22 cellular contexts compared by ENCODE assay signal in genomic region chr3:138370321-138370720, GRCh38. TPM values are rescaled to one million over a fixed set of nuclear protein-coding genes. Genes with fewer than 3 reads are reported as not detected.
DNase-seq lines count a peak whose midpoint lies in the region; ATAC-seq and TF ChIP-seq lines count a peak whose summit lies in the region.
"Had no signal": no experiment of that assay in that cellular context is flagged by ENCODE, and none has a peak within 500 bp of the region (broad histone marks: within the 10 kb centered on the region; RNA-seq: fewer than 3 reads in every experiment).

No MANE protein-coding gene starts in this region.

- H3K36me3 Mint-ChIP-seq in stimulated activated naive B cell treated with anti-CD40 and anti-IgM and Interleukin-4, amounts not matched to agents 10 μg/mL and 1 μg/mL and 100 μg/mL, for 72 hours: peaks cover 2 to 4% of the 10 kb centered on the region in 2 donors
- peaks cover 9% of the 10 kb centered on the region; the same call in 1 of the 2 replicates for H3K36me3 Mint-ChIP-seq in HFFc6 (ENCODE audit: low read depth)
- H3K36me3 Mint-ChIP-seq in activated naive CD4-positive, alpha-beta T cell treated with anti-CD3 and anti-CD28 coated beads for 36 hours (ENCODE audit: low read depth): no peaks in the 10 kb centered on the region
- H3K36me3 Mint-ChIP-seq: CD8-positive, alpha-beta memory T cell had no signal

- H3K36me3 ChIP-seq in cardiac muscle cell (peaks cover 6% of the 10 kb centered on the region), KMS-11 (ENCODE audit: insufficient read depth) (no peaks in the 10 kb centered on the region)

- DNase-seq in cardiac muscle cell (ENCODE audit: low read depth in 1 of 2, low spot score in 1 of 2) (no peak), Right ventricle myocardium inferior (ENCODE audit: missing footprints) (no peak), dorsolateral prefrontal cortex (no peak), HFFc6 (no peak)
- DNase-seq in stimulated activated naive B cell treated with anti-CD40 and anti-IgM and Interleukin-4, amounts not matched to agents 10 μg/mL and 1 μg/mL and 100 μg/mL, for 72 hours: no peak
- DNase-seq in activated naive CD4-positive, alpha-beta T cell treated with anti-CD3 and anti-CD28 coated beads for 36 hours: no peak
- DNase-seq: AML-193; CD8-positive, alpha-beta memory T cell; GDM1; IMR-90; NCI-H1105 treated with DMSO at 0.1 percent for 48 hours; NCI-H2029 treated with DMSO at 0.1 percent for 48 hours; NCI-H345; NCI-H524; NCI-H82 had no signal

- H4K20me1 ChIP-seq in KMS-11 (ENCODE audit: insufficient read depth): no peaks in the 10 kb centered on the region

- H3K27ac Mint-ChIP-seq in stimulated activated naive B cell treated with anti-CD40 and anti-IgM and Interleukin-4, amounts not matched to agents 10 μg/mL and 1 μg/mL and 100 μg/mL, for 72 hours: peak overlapping the region; percentile 42
- H3K27ac Mint-ChIP-seq in HFFc6: no peak overlapping the region
- H3K27ac Mint-ChIP-seq in activated naive CD4-positive, alpha-beta T cell treated with anti-CD3 and anti-CD28 coated beads for 36 hours: no peak overlapping the region
- H3K27ac Mint-ChIP-seq: GM23338 had no signal

- H3K27ac ChIP-seq in cardiac muscle cell: peak overlapping the region; percentile 53
- H3K27ac ChIP-seq in KMS-11: no peak overlapping the region
- H3K27ac ChIP-seq in dorsolateral prefrontal cortex: peak overlapping the region in 51 of 59 donors; percentile 15 to 94 (median 78)

- intact Hi-C loops in Right ventricle myocardium inferior (cut with DNase I) (no loop called here), dorsolateral prefrontal cortex (cut with DNase I) (no loop called here)
- intact Hi-C loops in activated naive CD4-positive, alpha-beta T cell treated with anti-CD3 and anti-CD28 coated beads for 36 hours (cut with micrococcal nuclease): no loop called here

- CTCF ChIA-PET in activated naive CD4-positive, alpha-beta T cell treated with anti-CD3 and anti-CD28 coated beads for 36 hours (lab: Charles Lee): interaction anchor here (0.5 kb wide), 1 partner anchor 129 kb away, joined by 3 read pairs; no protein-coding TSS in a partner anchor

- H3K4me3 ChIP-seq in cardiac muscle cell (no peak overlapping the region), KMS-11 (IDR thresholded peaks at IDR 0.05; ENCODE audit: insufficient read depth, low read depth, low read length) (no peak overlapping the region), dorsolateral prefrontal cortex (no peak overlapping the region)
- H3K4me3 ChIP-seq: GM23338 had no signal

- H3K27me3 Mint-ChIP-seq in stimulated activated naive B cell treated with anti-CD40 and anti-IgM and Interleukin-4, amounts not matched to agents 10 μg/mL and 1 μg/mL and 100 μg/mL, for 72 hours: peaks cover 53 to 69% of the 10 kb centered on the region in 2 donors
- no peaks in the 10 kb centered on the region for H3K27me3 Mint-ChIP-seq in HFFc6 (ENCODE audit: insufficient read depth)
- H3K27me3 Mint-ChIP-seq in activated naive CD4-positive, alpha-beta T cell treated with anti-CD3 and anti-CD28 coated beads for 36 hours (ENCODE audit: low read depth): peaks cover 7% of the 10 kb centered on the region

- H3K9me3 ChIP-seq in cardiac muscle cell (ENCODE audit: low read depth): no peaks in the 10 kb centered on the region

- ATAC-seq in Right ventricle myocardium inferior (no peak), HG03108 (IDR thresholded peaks at IDR 0.05; ENCODE audit: unreplicated experiment) (no peak)
- ATAC-seq in stimulated activated naive B cell treated with anti-CD40 and anti-IgM and Interleukin-4, amounts not matched to agents 10 μg/mL and 1 μg/mL and 100 μg/mL, for 72 hours (replicated peaks): no peak
- ATAC-seq: GM23338, HCT116, Panc1 had no signal

- H3K4me2 ChIP-seq in KMS-11: peak overlapping the region; percentile 85; the same call in 1 of the 2 replicates
- H3K4me2 ChIP-seq: GM23338 had no signal

- H3K9ac ChIP-seq in KMS-11: no peak overlapping the region

- H3K4me3 Mint-ChIP-seq in stimulated activated naive B cell treated with anti-CD40 and anti-IgM and Interleukin-4, amounts not matched to agents 10 μg/mL and 1 μg/mL and 100 μg/mL, for 72 hours: no peak overlapping the region
- no peak overlapping the region for H3K4me3 Mint-ChIP-seq in HFFc6
- no peak overlapping the region for H3K4me3 Mint-ChIP-seq in activated naive CD4-positive, alpha-beta T cell treated with anti-CD3 and anti-CD28 coated beads for 36 hours
- H3K4me3 Mint-ChIP-seq: CD8-positive, alpha-beta memory T cell; GM23338 had no signal

- peaks cover 36 to 43% of the 10 kb centered on the region in 2 donors for H3K4me1 Mint-ChIP-seq in stimulated activated naive B cell treated with anti-CD40 and anti-IgM and Interleukin-4, amounts not matched to agents 10 μg/mL and 1 μg/mL and 100 μg/mL, for 72 hours
- H3K4me1 Mint-ChIP-seq in HFFc6 (ENCODE audit: low read depth): peaks cover 16% of the 10 kb centered on the region
- no peaks in the 10 kb centered on the region for H3K4me1 Mint-ChIP-seq in activated naive CD4-positive, alpha-beta T cell treated with anti-CD3 and anti-CD28 coated beads for 36 hours (ENCODE audit: low read depth)
- H3K4me1 Mint-ChIP-seq: CD8-positive, alpha-beta memory T cell had no signal

- TF ChIP-seq CTCF in cardiac muscle cell (IDR thresholded peaks at IDR 0.05; ENCODE audit: low read depth, low read length) (no peak), KMS-11 (conservative IDR thresholded peaks at IDR 0.05; ENCODE audit: low read depth, low read length) (no peak), dorsolateral prefrontal cortex (IDR thresholded peaks at IDR 0.05 in 54 of 56, conservative IDR thresholded peaks at IDR 0.05 in 2 of 56; ENCODE audit: low read depth in 1 of 56, partially characterized antibody in 56 of 56) (no peak), HFFc6 (IDR thresholded peaks at IDR 0.05) (no peak)

- H2AFZ ChIP-seq in KMS-11 (ENCODE audit: low read depth): no peak overlapping the region
- H2AFZ ChIP-seq: GM23338 had no signal

- H3K9me3 Mint-ChIP-seq in stimulated activated naive B cell treated with anti-CD40 and anti-IgM and Interleukin-4, amounts not matched to agents 10 μg/mL and 1 μg/mL and 100 μg/mL, for 72 hours: peaks cover 4 to 5% of the 10 kb centered on the region in 2 donors
- H3K9me3 Mint-ChIP-seq in HFFc6: no peaks in the 10 kb centered on the region
- no peaks in the 10 kb centered on the region for H3K9me3 Mint-ChIP-seq in activated naive CD4-positive, alpha-beta T cell treated with anti-CD3 and anti-CD28 coated beads for 36 hours
- H3K9me3 Mint-ChIP-seq: GM23338 had no signal

- H3K27me3 ChIP-seq in cardiac muscle cell (no peaks in the 10 kb centered on the region), KMS-11 (ENCODE audit: insufficient read depth, low read depth) (no peaks in the 10 kb centered on the region), dorsolateral prefrontal cortex (no peaks in the 10 kb centered on the region)

- H3K4me1 ChIP-seq in cardiac muscle cell (ENCODE audit: low read depth) (peaks cover 56% of the 10 kb centered on the region), KMS-11 (ENCODE audit: low read depth, poor library complexity, severe bottlenecking) (peaks cover 36% of the 10 kb centered on the region)

- no peaks in the 10 kb centered on the region for H3K79me2 ChIP-seq in KMS-11 (ENCODE audit: insufficient read depth, low read depth)

RNA-seq across cellular contexts. Expression of gene MRAS, which starts 21.9 kb away (rescaled TPM):
- total RNA-seq in cardiac muscle cell (68.6 and 92.6 TPM in 2 replicates), Right ventricle myocardium inferior (396 TPM), dorsolateral prefrontal cortex (100 to 1,000 TPM in 118 of 120 experiments, 10 to 100 TPM in 2; 92.4 to 559 (median 198) TPM)
- 66.5 and 105 TPM in 2 replicates for polyA plus RNA-seq in cardiac muscle cell
- 10 to 100 TPM; 62.7 to 97.4 (median 76.1) TPM for total RNA-seq in HFFc6 (2021; fragmentation: NEBNext Ultra II Directional; extraction: Animal tissue kit (Norgen Biotek cat#: 25700))
- total RNA-seq in activated naive CD4-positive, alpha-beta T cell treated with anti-CD3 and anti-CD28 coated beads for 36 hours: under 1 TPM; 0.52 to 0.62 TPM

RNA-seq across cellular contexts. Expression of gene NME9, which starts 40.7 kb away (rescaled TPM):
- total RNA-seq in cardiac muscle cell (4.8 and 5.1 TPM in 2 replicates), Right ventricle myocardium inferior (not detected), dorsolateral prefrontal cortex (10 to 100 TPM in 117 of 120 experiments, 1 to 10 TPM in 3; 7.8 to 32.2 (median 17.3) TPM)
- 2.9 and 4.9 TPM in 2 replicates for polyA plus RNA-seq in cardiac muscle cell
- total RNA-seq in HFFc6 (2021; fragmentation: NEBNext Ultra II Directional; extraction: Animal tissue kit (Norgen Biotek cat#: 25700)): not detected
- total RNA-seq in activated naive CD4-positive, alpha-beta T cell treated with anti-CD3 and anti-CD28 coated beads for 36 hours: 1 to 10 TPM; 2.0 to 2.4 TPM
- total RNA-seq: A172; CD8-positive, alpha-beta memory T cell; IMR-90; SK-MEL-5 had no signal
- polyA plus RNA-seq: IMR-90 had no signal

Comparison
In these comparisons a context has a peak if more than half of its experiments do, and no peak if none do; other contexts are left out.
1. RNA of gene MRAS, which starts 21.9 kb away (total RNA-seq): 396 TPM in Right ventricle myocardium inferior (single experiment), 92.4 to 559 TPM in dorsolateral prefrontal cortex, 68.6 to 92.6 TPM in cardiac muscle cell and 62.7 to 97.4 TPM in HFFc6; 0.52 to 0.62 TPM in activated naive CD4-positive, alpha-beta T cell treated with anti-CD3 and anti-CD28 coated beads for 36 hours; every median in the first group is over 10 times any median in the second.